ENCODE assay signal across 26 cellular contexts in genomic region chr1:178660484-178660883, GRCh38.
DNase-seq lines count a peak whose midpoint lies in the region; ATAC-seq, FAIRE-seq and TF ChIP-seq lines count a peak whose summit lies in the region.
"Had no signal": no experiment of that assay in that cellular context is flagged by ENCODE, and none has a peak within 500 bp of the region (broad histone marks: within the 10 kb centered on the region; RNA-seq: fewer than 3 reads in every experiment).

No MANE protein-coding gene starts in this region.

- DNase-seq in GM12891 (ENCODE audit: insufficient read length, low spot score) (no peak), HPDE6-E6E7 (ENCODE audit: extremely low spot score) (no peak), hepatocyte (ENCODE audit: low spot score) (no peak)
- no peak for DNase-seq in stimulated activated naive B cell treated with anti-CD40 and anti-IgM and Interleukin-4, amounts not matched to agents 10 μg/mL and 1 μg/mL and 100 μg/mL, for 72 hours
- DNase-seq: Caco-2; CD4-positive, alpha-beta T cell; DMS 273 treated with DMSO at 0.1 percent for 48 hours; DMS79 treated with DMSO at 0.1 percent for 48 hours; GOT3; KBM-7; NCI-H1092; NCI-H1436 treated with DMSO at 0.1 percent for 48 hours; NCI-H1930; NCI-H226; NCI-H510A treated with DMSO at 0.1 percent for 48 hours; NCI-H748 treated with DMSO at 0.1 percent for 48 hours; NK-92 treated with Interleukin-12 subunit alpha and Interleukin-12 subunit beta, amount 100 ng/mL, for 24 hours; OCI-M1 had no signal

- peaks cover 9% of the 10 kb centered on the region; the same call in 1 of the 2 replicates for H3F3A ChIP-seq in SU-DHL-6 (ENCODE audit: insufficient read depth)

- H3K4me1 Mint-ChIP-seq in stimulated activated naive B cell treated with anti-CD40 and anti-IgM and Interleukin-4, amounts not matched to agents 10 μg/mL and 1 μg/mL and 100 μg/mL, for 72 hours: peaks cover 40 to 63% of the 10 kb centered on the region in 2 donors

- H3K27me3 ChIP-seq in SU-DHL-6 (ENCODE audit: low read length) (no peaks in the 10 kb centered on the region), hepatocyte (no peaks in the 10 kb centered on the region)
- H3K27me3 ChIP-seq: BLaER1, SJSA1 had no signal

- H3K4me1 ChIP-seq in hepatocyte (ENCODE audit: insufficient read depth): peaks cover 7% of the 10 kb centered on the region

- H3K9me2 ChIP-seq in SU-DHL-6 (replicated peaks; ENCODE audit: insufficient read depth, low read length) (no peaks in the 10 kb centered on the region), hepatocyte (replicated peaks; ENCODE audit: insufficient read depth) (no peaks in the 10 kb centered on the region)

- peak overlapping the region; percentile 72 for H3K27ac Mint-ChIP-seq in stimulated activated naive B cell treated with anti-CD40 and anti-IgM and Interleukin-4, amounts not matched to agents 10 μg/mL and 1 μg/mL and 100 μg/mL, for 72 hours
- H3K27ac Mint-ChIP-seq: CD4-positive, alpha-beta T cell had no signal

- H3K79me2 ChIP-seq in SU-DHL-6 (ENCODE audit: insufficient read depth, low read length) (no peaks in the 10 kb centered on the region), hepatocyte (no peaks in the 10 kb centered on the region)

- 100% methylated on average over 1 of the region's 1 CpG for WGBS in hepatocyte (ENCODE audit: low lambda C conversion rate, missing lambda C conversion rate)

- TF ChIP-seq CTCF in SU-DHL-6 (IDR thresholded peaks at IDR 0.05; ENCODE audit: insufficient read depth, low read length, poor library complexity, severe bottlenecking) (no peak), hepatocyte (IDR thresholded peaks at IDR 0.05; ENCODE audit: poor library complexity) (no peak)

- peak overlapping the region; percentile 49 for H3K4me2 ChIP-seq in SU-DHL-6 (ENCODE audit: low read depth, low read length, poor library complexity, severe bottlenecking)
- no peak overlapping the region for H3K4me2 ChIP-seq in hepatocyte
- H3K4me2 ChIP-seq: BLaER1 had no signal

- no peak overlapping the region for H2AFZ ChIP-seq in SU-DHL-6 (ENCODE audit: low read depth, low read length, severe bottlenecking)
- no peak overlapping the region for H2AFZ ChIP-seq in hepatocyte

- peaks cover 0 to 3% of the 10 kb centered on the region in 2 donors for H3K36me3 Mint-ChIP-seq in stimulated activated naive B cell treated with anti-CD40 and anti-IgM and Interleukin-4, amounts not matched to agents 10 μg/mL and 1 μg/mL and 100 μg/mL, for 72 hours

- peak overlapping the region; percentile 34 for H3K9ac ChIP-seq in SU-DHL-6 (ENCODE audit: low read length)
- H3K9ac ChIP-seq: BLaER1 had no signal

- TF ChIP-seq POLR2A in GM12891 (IDR thresholded peaks at IDR 0.05; ENCODE audit: low read depth, low read length): no peak

- peak overlapping the region in 1 of 2 donors; percentile 56 for H3K4me3 Mint-ChIP-seq in stimulated activated naive B cell treated with anti-CD40 and anti-IgM and Interleukin-4, amounts not matched to agents 10 μg/mL and 1 μg/mL and 100 μg/mL, for 72 hours
- H3K4me3 Mint-ChIP-seq: CD4-positive, alpha-beta T cell had no signal

- H3K4me3 ChIP-seq in SU-DHL-6 (ENCODE audit: insufficient read depth, low read length, poor library complexity, severe bottlenecking) (peak overlapping the region; percentile 9), hepatocyte (no peak overlapping the region)
- H3K4me3 ChIP-seq: BLaER1, SJSA1 had no signal

- peaks cover 1 to 3% of the 10 kb centered on the region in 2 donors for H3K9me3 Mint-ChIP-seq in stimulated activated naive B cell treated with anti-CD40 and anti-IgM and Interleukin-4, amounts not matched to agents 10 μg/mL and 1 μg/mL and 100 μg/mL, for 72 hours
- H3K9me3 Mint-ChIP-seq: CD4-positive, alpha-beta T cell had no signal

- peak; percentile 66 for FAIRE-seq in GM12891 (lab: Jason Lieb, UNC)
- FAIRE-seq: RCC 7860 had no signal

- no peaks in the 10 kb centered on the region for H3K9me3 ChIP-seq in SU-DHL-6 (ENCODE audit: insufficient read depth, low read length)
- no peaks in the 10 kb centered on the region for H3K9me3 ChIP-seq in hepatocyte (ENCODE audit: low read depth)
- H3K9me3 ChIP-seq: BLaER1, Caco-2, SJSA1 had no signal

- H3K27me3 Mint-ChIP-seq in stimulated activated naive B cell treated with anti-CD40 and anti-IgM and Interleukin-4, amounts not matched to agents 10 μg/mL and 1 μg/mL and 100 μg/mL, for 72 hours: no peaks in the 10 kb centered on the region

- H4K20me1 ChIP-seq in SU-DHL-6 (ENCODE audit: low read depth, low read length) (no peaks in the 10 kb centered on the region), hepatocyte (ENCODE audit: insufficient read depth, poor library complexity, severe bottlenecking) (no peaks in the 10 kb centered on the region)
- H4K20me1 ChIP-seq: BLaER1 had no signal

- H3K36me3 ChIP-seq in SU-DHL-6 (ENCODE audit: low read length) (no peaks in the 10 kb centered on the region), hepatocyte (replicated peaks; ENCODE audit: insufficient read depth, low read depth) (no peaks in the 10 kb centered on the region)
- H3K36me3 ChIP-seq: BLaER1, SJSA1 had no signal

- peak; percentile 31 for ATAC-seq in HG02870 (IDR thresholded peaks at IDR 0.05; ENCODE audit: unreplicated experiment)
- peak; percentile 66 to 69 for ATAC-seq in stimulated activated naive B cell treated with anti-CD40 and anti-IgM and Interleukin-4, amounts not matched to agents 10 μg/mL and 1 μg/mL and 100 μg/mL, for 72 hours (replicated peaks)
- ATAC-seq in HG02588 (IDR thresholded peaks at IDR 0.05; ENCODE audit: unreplicated experiment): no peak
- ATAC-seq: HCT116 had no signal

- H3K27ac ChIP-seq in SU-DHL-6 (ENCODE audit: low read depth, low read length): peak overlapping the region; percentile 64
- no peak overlapping the region for H3K27ac ChIP-seq in hepatocyte
- H3K27ac ChIP-seq: BLaER1, HL-60, SJSA1 had no signal

TF ChIP-seq in GM12891, 5 proteins besides CTCF, POLR2A, EP300 and RAD21:
- TF ChIP-seq TAF1 (IDR thresholded peaks at IDR 0.05; ENCODE audit: low read depth, low read length): no peak
- no peak for TF ChIP-seq SPI1 (IDR thresholded peaks at IDR 0.05; ENCODE audit: low read depth, low read length)
- TF ChIP-seq POU2F2 (IDR thresholded peaks at IDR 0.05; ENCODE audit: low read depth, low read length): no peak
- TF ChIP-seq PAX5 (IDR thresholded peaks at IDR 0.05; ENCODE audit: insufficient read depth, low read length, severe bottlenecking): no peak
- TF ChIP-seq POLR2AphosphoS5 (IDR thresholded peaks at IDR 0.05; ENCODE audit: low read depth, low read length): no peak
TF ChIP-seq in GM12891: peak in this region for 0.
